In genomic region chr10:5977471-5978370, GRCh38 we compare ENCODE assay signal across 8 cellular contexts. TPM values are rescaled to one million over a fixed set of nuclear protein-coding genes. Genes with fewer than 3 reads are reported as not detected.
DNase-seq lines count a peak whose midpoint lies in the region; ATAC-seq, FAIRE-seq and TF ChIP-seq lines count a peak whose summit lies in the region.

Gene IL15RA, minus strand, starts transcription at chr10:5977543. Its CDS starts 51 bp downstream, at chr10:5977492.

- H4K20me1 ChIP-seq in Loucy (ENCODE audit: insufficient read depth, low read length, poor library complexity, severe bottlenecking): no peaks in the 10 kb centered on the region

- H3K9ac ChIP-seq in Loucy (ENCODE audit: low read depth, low read length, poor library complexity, severe bottlenecking): peak within 1 kb of the TSS; percentile 68

- H3K36me3 ChIP-seq in Loucy (ENCODE audit: insufficient read depth, low read length): no peaks in the 10 kb centered on the region

- intact Hi-C loops in left colon (cut with DNase I, micrococcal nuclease): no loop called here

- H3K4me3 ChIP-seq in Loucy (ENCODE audit: low read length, poor library complexity, severe bottlenecking): peak within 1 kb of the TSS; percentile 97

- H3K9me3 ChIP-seq in Loucy (ENCODE audit: insufficient read depth, low read depth, low read length): no peaks in the 10 kb centered on the region

- peaks cover 14% of the 10 kb centered on the region for H3K4me1 ChIP-seq in Loucy (ENCODE audit: insufficient read depth, low read length, poor library complexity, severe bottlenecking)

- peak; percentile 74 for DNase-seq in H54 (ENCODE audit: insufficient read length, low spot score)
- DNase-seq in activated CD4-positive, CD25-positive, alpha-beta regulatory T cell treated with anti-CD3 and anti-CD28 coated beads, Interleukin-2, amount 50 U/mL, for 16 hours (ENCODE audit: low read depth, low spot score): peak; percentile 75
- peak; percentile 79 for DNase-seq in central memory CD4-positive, alpha-beta T cell
- peak; percentile 86 to 91 for DNase-seq in left colon
- peak; percentile 89 for DNase-seq in stimulated activated CD4-positive, alpha-beta T cell treated with anti-CD3 and anti-CD28 coated beads, Interleukin-2, amount 100 ng/mL, for 4 hours (ENCODE audit: low read depth)
- no peak for DNase-seq in DMS153 treated with DMSO at 0.1 percent for 48 hours (lab: John Stamatoyannopoulos, UW; ENCODE audit: unreplicated experiment)

- TF ChIP-seq POLR2A in H54 (IDR thresholded peaks at IDR 0.05; ENCODE audit: low read depth, low read length): no peak

- no peaks in the 10 kb centered on the region for H3K27me3 ChIP-seq in Loucy (ENCODE audit: insufficient read depth, low read length, poor library complexity, severe bottlenecking)

- H3K4me2 ChIP-seq in Loucy (ENCODE audit: low read depth, low read length, poor library complexity, severe bottlenecking): peak within 1 kb of the TSS; percentile 82

- peak; percentile 78 for ATAC-seq in left colon

- no peaks in the 10 kb centered on the region for H3K9me2 ChIP-seq in Loucy (replicated peaks; ENCODE audit: low read depth, low read length)

- H3F3A ChIP-seq in Loucy (ENCODE audit: low read depth): no peaks in the 10 kb centered on the region

- H3K79me2 ChIP-seq in Loucy (ENCODE audit: insufficient read depth, low read length): no peaks in the 10 kb centered on the region

- H2AFZ ChIP-seq in Loucy (ENCODE audit: low read length): peak within 1 kb of the TSS; percentile 98

- FAIRE-seq in H54 (lab: Jason Lieb, UNC): no peak

- TF ChIP-seq CTCF in GM12872 (IDR thresholded peaks at IDR 0.05; ENCODE audit: insufficient read depth, low read depth, low read length): peak; percentile 33; the same call in 2 of the 3 replicates
- no peak for TF ChIP-seq CTCF in Loucy (conservative IDR thresholded peaks at IDR 0.05; ENCODE audit: low read length)

RNA-seq across cellular contexts. Expression of gene IL15RA, which starts in this region (rescaled TPM):
- 10 to 100 TPM; 15.4 to 19.6 TPM for total RNA-seq in left colon
